8 cellular contexts compared by ENCODE assay signal in the genomic region with DNA sequence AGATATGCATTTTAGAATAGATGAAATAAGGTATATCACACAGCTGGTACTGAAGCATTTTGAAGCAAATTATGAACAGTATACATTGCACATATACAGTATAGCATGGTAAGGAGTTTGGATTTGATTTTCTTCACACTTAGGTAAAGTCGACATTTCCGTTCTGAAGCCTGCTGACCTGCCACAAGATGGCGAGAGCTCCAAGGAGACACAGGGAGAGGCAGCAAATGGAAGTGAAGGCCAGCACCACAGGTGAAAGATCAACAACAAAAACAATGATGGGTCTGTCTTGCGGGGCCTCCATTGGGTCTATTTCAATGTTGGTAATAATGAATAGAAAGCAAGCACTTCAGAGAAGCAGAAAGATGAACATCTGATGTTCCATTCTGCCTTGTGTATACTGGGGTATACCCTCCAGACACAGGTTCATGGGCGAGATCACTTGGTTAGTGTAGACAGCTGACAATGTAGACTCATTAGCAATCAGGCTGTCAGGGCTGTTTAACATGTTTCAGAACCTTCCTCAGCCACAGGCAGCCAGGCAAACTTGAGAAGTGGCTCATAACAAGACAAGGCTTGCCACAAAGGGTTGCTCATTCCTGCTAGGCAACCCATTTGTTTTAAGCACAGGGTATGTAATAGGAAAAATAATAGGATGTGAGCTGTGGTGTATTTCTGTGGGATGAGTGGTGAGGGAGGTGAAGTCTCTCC. TPM values are rescaled to one million over a fixed set of nuclear protein-coding genes. Genes with fewer than 3 reads are reported as not detected.
DNase-seq lines count a peak whose midpoint lies in the region; ATAC-seq and TF ChIP-seq lines count a peak whose summit lies in the region.

No MANE protein-coding gene starts in this region.

- H3K27ac ChIP-seq in right lobe of liver: no peak overlapping the region

- H3K36me3 ChIP-seq in right lobe of liver: no peaks in the 10 kb centered on the region

- H3K4me1 ChIP-seq in right lobe of liver: no peaks in the 10 kb centered on the region

- intact Hi-C loops in right lobe of liver (cut with DNase I): no loop called here

- TF ChIP-seq CTCF in right lobe of liver (IDR thresholded peaks at IDR 0.05): peak; percentile 22 to 40 (median 28)

- no peak overlapping the region for H3K4me3 ChIP-seq in right lobe of liver

- DNase-seq in NCI-H524 (lab: John Stamatoyannopoulos, UW) (peak; percentile 21 to 50), NCI-H524 treated with DMSO at 0.1 percent for 48 hours (lab: John Stamatoyannopoulos, UW) (no peak), NCI-H1930 (lab: John Stamatoyannopoulos, UW) (peak; percentile 24 to 35), amniotic epithelial cell (ENCODE audit: low read depth) (peak; percentile 35), right lobe of liver (no peak)

- WGBS in right lobe of liver (ENCODE audit: insufficient coverage, low coverage, low lambda C conversion rate, missing lambda C conversion rate): 25% methylated on average over 5 of the region's 5 CpGs

- no peak for TF ChIP-seq POLR2A in right lobe of liver (IDR thresholded peaks at IDR 0.05)

- H3K9me3 ChIP-seq in right lobe of liver: no peaks in the 10 kb centered on the region

- no peaks in the 10 kb centered on the region for H3K27me3 ChIP-seq in right lobe of liver

- ATAC-seq in GM21723 (IDR thresholded peaks at IDR 0.05; ENCODE audit: unreplicated experiment) (peak; percentile 68), right lobe of liver (peak in 2 of 4 donors; percentile 38 to 41), GM21367 (IDR thresholded peaks at IDR 0.05; ENCODE audit: unreplicated experiment) (no peak), GM18502 (IDR thresholded peaks at IDR 0.05; ENCODE audit: poor library complexity, unreplicated experiment) (no peak)

RNA-seq across cellular contexts. Expression of a gene that starts 21.4 kb away (rescaled TPM):
- total RNA-seq in right lobe of liver: not detected

RNA-seq across cellular contexts. Expression of a gene that starts 33.2 kb away (rescaled TPM):
- total RNA-seq in right lobe of liver: under 1 TPM in 3 of 6 experiments, not detected in 3; 0.07 to 0.18 (median 0.15) TPM

Comparison
In these comparisons a context has a peak if more than half of its experiments do, and no peak if none do; other contexts are left out.
1. DNase-seq: peak in NCI-H524 (2 of 2), NCI-H1930 (2 of 2) and amniotic epithelial cell (single experiment); none in NCI-H524 treated with DMSO at 0.1 percent for 48 hours (single experiment) and right lobe of liver (0 of 3).